Comparison of ENCODE assay signal across 8 cellular contexts in genomic region chr9:96777539-96777864, GRCh38. TPM values are rescaled to one million over a fixed set of nuclear protein-coding genes. Genes with fewer than 3 reads are reported as not detected.
A peak's percentile ranks its signal among the peaks of the same experiment; 100 is the strongest.
DNase-seq lines count a peak whose midpoint lies in the region; ATAC-seq and TF ChIP-seq lines count a peak whose summit lies in the region.

No MANE protein-coding gene starts in this region.

- intact Hi-C loops in posterior vena cava (cut with DNase I) = no loop called here

- H3K4me1 Mint-ChIP-seq in activated naive CD4-positive, alpha-beta T cell treated with anti-CD3 and anti-CD28 coated beads, Interleukin-2, amount 50 U/mL, for 24 hours = peaks cover 53% of the 10 kb centered on the region
- peaks cover 3% of the 10 kb centered on the region for H3K4me1 Mint-ChIP-seq in glutamatergic neuron (ENCODE audit: low read depth, unreplicated experiment)
- H3K4me1 Mint-ChIP-seq in stimulated activated effector memory CD8-positive, alpha-beta T cell treated with anti-CD3 and anti-CD28 coated beads, Interleukin-12 subunit alpha, Interleukin-12 subunit beta, amount 100 ng/mL, for 72 hours = peaks cover 26% of the 10 kb centered on the region

- peaks cover 24% of the 10 kb centered on the region for H3K36me3 Mint-ChIP-seq in activated naive CD4-positive, alpha-beta T cell treated with anti-CD3 and anti-CD28 coated beads, Interleukin-2, amount 50 U/mL, for 24 hours
- H3K36me3 Mint-ChIP-seq in glutamatergic neuron (ENCODE audit: unreplicated experiment) = peaks cover 6% of the 10 kb centered on the region
- peaks cover 38% of the 10 kb centered on the region for H3K36me3 Mint-ChIP-seq in stimulated activated effector memory CD8-positive, alpha-beta T cell treated with anti-CD3 and anti-CD28 coated beads, Interleukin-12 subunit alpha, Interleukin-12 subunit beta, amount 100 ng/mL, for 72 hours

- no peak for ATAC-seq in stimulated activated effector memory CD8-positive, alpha-beta T cell treated with anti-CD3 and anti-CD28 coated beads, Interleukin-12 subunit alpha, Interleukin-12 subunit beta, amount 100 ng/mL, for 72 hours
- no peak for ATAC-seq in GM21360 (IDR thresholded peaks at IDR 0.05; ENCODE audit: unreplicated experiment)

- no peaks in the 10 kb centered on the region for H3K27me3 Mint-ChIP-seq in activated naive CD4-positive, alpha-beta T cell treated with anti-CD3 and anti-CD28 coated beads, Interleukin-2, amount 50 U/mL, for 24 hours
- H3K27me3 Mint-ChIP-seq in glutamatergic neuron (ENCODE audit: unreplicated experiment) = peaks cover 4% of the 10 kb centered on the region

- no peak for DNase-seq in activated naive CD4-positive, alpha-beta T cell (lab: John Stamatoyannopoulos, UW)
- DNase-seq in SW480 (ENCODE audit: low spot score) (peak; percentile 7), glutamatergic neuron (no peak), NCI-H446 treated with DMSO at 0.1 percent for 48 hours (lab: John Stamatoyannopoulos, UW) (no peak), posterior vena cava (ENCODE audit: low spot score) (no peak)
- DNase-seq in stimulated activated effector memory CD8-positive, alpha-beta T cell treated with anti-CD3 and anti-CD28 coated beads, Interleukin-12 subunit alpha, Interleukin-12 subunit beta, amount 100 ng/mL, for 72 hours (ENCODE audit: low spot score in 2 of 2) = no peak

- peak overlapping the region; percentile 100 for H3K4me3 Mint-ChIP-seq in activated naive CD4-positive, alpha-beta T cell treated with anti-CD3 and anti-CD28 coated beads, Interleukin-2, amount 50 U/mL, for 24 hours
- peak overlapping the region; percentile 99 for H3K4me3 Mint-ChIP-seq in glutamatergic neuron (ENCODE audit: unreplicated experiment)
- peak overlapping the region; percentile 92 for H3K4me3 Mint-ChIP-seq in stimulated activated effector memory CD8-positive, alpha-beta T cell treated with anti-CD3 and anti-CD28 coated beads, Interleukin-12 subunit alpha, Interleukin-12 subunit beta, amount 100 ng/mL, for 72 hours

- H3K9me3 Mint-ChIP-seq in activated naive CD4-positive, alpha-beta T cell treated with anti-CD3 and anti-CD28 coated beads, Interleukin-2, amount 50 U/mL, for 24 hours = peaks cover 10% of the 10 kb centered on the region
- H3K9me3 Mint-ChIP-seq in glutamatergic neuron (ENCODE audit: unreplicated experiment) = peaks cover 4% of the 10 kb centered on the region
- H3K9me3 Mint-ChIP-seq in stimulated activated effector memory CD8-positive, alpha-beta T cell treated with anti-CD3 and anti-CD28 coated beads, Interleukin-12 subunit alpha, Interleukin-12 subunit beta, amount 100 ng/mL, for 72 hours = no peaks in the 10 kb centered on the region

- H3K27ac Mint-ChIP-seq in activated naive CD4-positive, alpha-beta T cell treated with anti-CD3 and anti-CD28 coated beads, Interleukin-2, amount 50 U/mL, for 24 hours = peak overlapping the region; percentile 68
- peak overlapping the region; percentile 99 for H3K27ac Mint-ChIP-seq in glutamatergic neuron (ENCODE audit: unreplicated experiment)
- H3K27ac Mint-ChIP-seq in stimulated activated effector memory CD8-positive, alpha-beta T cell treated with anti-CD3 and anti-CD28 coated beads, Interleukin-12 subunit alpha, Interleukin-12 subunit beta, amount 100 ng/mL, for 72 hours = peak overlapping the region; percentile 90

- TF ChIP-seq CTCF in glutamatergic neuron (IDR thresholded peaks at IDR 0.05; ENCODE audit: partially characterized antibody, unreplicated experiment) = no peak

RNA-seq across cellular contexts. Expression of gene ZNF510, which starts 0.4 kb away (rescaled TPM):
- total RNA-seq in glutamatergic neuron (ENCODE audit: unreplicated experiment) = 18.6 TPM
- total RNA-seq in posterior vena cava = 10 to 100 TPM; 11.4 to 12.4 TPM
